ENCODE assay signal across 9 cellular contexts in the genomic region with DNA sequence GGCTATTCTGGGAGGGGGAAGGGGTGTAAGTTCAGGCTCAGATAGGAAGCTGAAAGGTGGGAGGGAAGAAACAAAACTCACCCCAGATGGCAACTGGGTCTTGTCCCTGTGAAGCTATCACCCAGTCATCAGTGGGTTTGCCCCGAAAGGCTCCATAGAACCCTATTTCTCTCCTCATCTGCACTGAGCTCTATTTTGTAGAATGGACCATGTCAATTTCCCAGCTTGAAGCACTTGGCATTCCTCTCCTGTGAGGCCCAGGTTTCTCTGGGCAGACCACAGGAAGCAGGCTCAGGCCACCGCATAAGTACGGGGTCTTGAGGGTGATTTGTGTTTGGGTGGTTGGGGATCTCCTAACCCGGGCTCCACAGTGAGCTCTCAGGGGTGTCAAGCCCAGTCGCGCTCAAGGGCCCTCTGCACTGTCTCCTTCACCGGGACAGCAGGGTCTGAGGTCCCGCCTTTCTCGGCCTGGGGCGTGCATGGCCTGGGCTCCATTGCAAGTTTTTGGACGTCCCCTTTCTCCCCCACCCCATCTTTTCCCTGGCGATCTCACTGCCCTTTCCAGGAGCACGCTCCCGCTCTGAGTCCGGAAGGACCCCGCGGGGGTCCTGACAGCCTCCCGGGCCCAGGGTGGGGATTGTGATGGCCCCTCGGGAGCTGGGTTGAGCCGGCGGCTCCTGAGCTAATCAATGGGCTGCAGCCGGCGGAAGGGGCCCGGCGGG. TPM values are rescaled to one million over a fixed set of nuclear protein-coding genes. Genes with fewer than 3 reads are reported as not detected.
DNase-seq lines count a peak whose midpoint lies in the region; ATAC-seq and TF ChIP-seq lines count a peak whose summit lies in the region.
"Had no signal": no experiment of that assay in that cellular context is flagged by ENCODE, and none has a peak within 500 bp of the region (broad histone marks: within the 10 kb centered on the region; RNA-seq: fewer than 3 reads in every experiment).

No MANE protein-coding gene starts in this region.

- WGBS in heart left ventricle, 4 donors = 28 to 61% (median 32%) methylated on average over 6 to 25 of the region's 25 CpGs
- WGBS in ectodermal cell, 2 experiments = 7% methylated on average over 25 of the region's 25 CpGs
- 29% methylated on average over 25 of the region's 25 CpGs for WGBS in urinary bladder

- no peak for TF ChIP-seq CTCF in heart left ventricle (IDR thresholded peaks at IDR 0.05)

- TF ChIP-seq POLR2A in heart left ventricle (IDR thresholded peaks at IDR 0.05) = no peak

- H3K27me3 ChIP-seq in heart left ventricle = peaks cover 0 to 43% (median 7%) of the 10 kb centered on the region in 9 donors
- H3K27me3 ChIP-seq in ectodermal cell (ENCODE audit: control insufficient read depth, insufficient read depth, low read length, poor library complexity, severe bottlenecking) = peaks cover 63% of the 10 kb centered on the region
- peaks cover 0 to 3% of the 10 kb centered on the region in 2 donors for H3K27me3 ChIP-seq in naive thymus-derived CD4-positive, alpha-beta T cell (ENCODE audit: control insufficient read depth in 2 of 2, insufficient read depth in 2 of 2, low read length in 2 of 2)

- H3K36me3 Mint-ChIP-seq in naive thymus-derived CD4-positive, alpha-beta T cell = no peaks in the 10 kb centered on the region
- H3K36me3 Mint-ChIP-seq: CD4-positive, CD25-positive, alpha-beta regulatory T cell had no signal

- CTCF ChIA-PET in naive thymus-derived CD4-positive, alpha-beta T cell (lab: Charles Lee) = interaction anchor here (1.0 to 1.5 kb wide), 2 partner anchors 37 to 57 kb away, joined by 3 read pairs; no protein-coding TSS in a partner anchor

- POLR2A ChIA-PET in naive thymus-derived CD4-positive, alpha-beta T cell (lab: Charles Lee) = interaction anchor here (0.7 to 1.5 kb wide), 3 partner anchors 14 to 65 kb away, joined by 3 to 4 read pairs (median 4); partner anchors contain the start of gene CCT7

- H3K36me3 ChIP-seq in heart left ventricle = no peaks in the 10 kb centered on the region
- H3K36me3 ChIP-seq in ectodermal cell (ENCODE audit: control insufficient read depth, insufficient read depth, low read length) = no peaks in the 10 kb centered on the region
- no peaks in the 10 kb centered on the region for H3K36me3 ChIP-seq in naive thymus-derived CD4-positive, alpha-beta T cell (ENCODE audit: control insufficient read depth in 2 of 3, insufficient read depth in 3 of 3, low read length in 3 of 3)
- H3K36me3 ChIP-seq in urinary bladder (ENCODE audit: insufficient read depth) = no peaks in the 10 kb centered on the region

- peaks cover 9 to 14% (median 12%) of the 10 kb centered on the region in 7 donors for H3K4me1 Mint-ChIP-seq in naive thymus-derived CD4-positive, alpha-beta T cell

- peaks cover 15 to 58% (median 25%) of the 10 kb centered on the region in 5 donors for H3K27me3 Mint-ChIP-seq in naive thymus-derived CD4-positive, alpha-beta T cell

- no peak for ATAC-seq in heart left ventricle
- ATAC-seq in left cardiac atrium = no peak
- no peak for ATAC-seq in naive thymus-derived CD4-positive, alpha-beta T cell
- ATAC-seq in GM21367 (IDR thresholded peaks at IDR 0.05; ENCODE audit: unreplicated experiment) = no peak
- ATAC-seq in GM18909 (IDR thresholded peaks at IDR 0.05; ENCODE audit: poor library complexity, unreplicated experiment) = no peak

- peak overlapping the region in 9 of 10 donors; percentile 18 to 92 (median 61) for H3K4me3 Mint-ChIP-seq in naive thymus-derived CD4-positive, alpha-beta T cell

- H3K9me3 ChIP-seq in heart left ventricle = no peaks in the 10 kb centered on the region
- H3K9me3 ChIP-seq in ectodermal cell (ENCODE audit: control insufficient read depth, low read length) = no peaks in the 10 kb centered on the region
- no peaks in the 10 kb centered on the region for H3K9me3 ChIP-seq in naive thymus-derived CD4-positive, alpha-beta T cell (ENCODE audit: control insufficient read depth in 2 of 3, low read length in 3 of 3)

- H3K27ac ChIP-seq in heart left ventricle (peak overlapping the region in 1 of 12 donors; percentile 86), ectodermal cell (ENCODE audit: insufficient read depth, low read depth, low read length, poor library complexity, severe bottlenecking) (no peak overlapping the region), urinary bladder (ENCODE audit: low read depth) (no peak overlapping the region)
- H3K27ac ChIP-seq in naive thymus-derived CD4-positive, alpha-beta T cell (ENCODE audit: low read depth, low read length) = no peak overlapping the region

- H3K4me3 ChIP-seq in heart left ventricle (peak overlapping the region; percentile 2 to 71 (median 59)), ectodermal cell (ENCODE audit: insufficient read depth, low read depth, low read length) (peak overlapping the region; percentile 30), urinary bladder (ENCODE audit: low read depth, low read length) (peak overlapping the region; percentile 38)
- peak overlapping the region; percentile 67 for H3K4me3 ChIP-seq in naive thymus-derived CD4-positive, alpha-beta T cell (ENCODE audit: low read length)

- H3K4me1 ChIP-seq in heart left ventricle (peaks cover 0 to 31% (median 23%) of the 10 kb centered on the region in 12 donors), ectodermal cell (ENCODE audit: control insufficient read depth, insufficient read depth, low read length) (peaks cover 11% of the 10 kb centered on the region), urinary bladder (ENCODE audit: insufficient read depth) (peaks cover 3% of the 10 kb centered on the region)
- H3K4me1 ChIP-seq in naive thymus-derived CD4-positive, alpha-beta T cell (ENCODE audit: control insufficient read depth in 2 of 2, insufficient read depth in 2 of 2, low read length in 2 of 2) = peaks cover 15 to 20% of the 10 kb centered on the region in 2 donors

- no peak overlapping the region for H3K27ac Mint-ChIP-seq in naive thymus-derived CD4-positive, alpha-beta T cell

- DNase-seq in heart left ventricle (no peak), left cardiac atrium (no peak), NCI-H526 treated with DMSO at 0.1 percent for 48 hours (lab: John Stamatoyannopoulos, UW) (no peak)
- peak in 1 of 9 donors; percentile 4 for DNase-seq in naive thymus-derived CD4-positive, alpha-beta T cell

- intact Hi-C loops in heart left ventricle (cut with DNase I) = loop anchor here in 9 of 10 donors (5.0 to 10.0 kb wide), 7 partner anchors 37 to 400 kb away; partner anchors contain the start of genes SFXN5 (in 1 of the 9) and SMYD5 (in 1 of the 9)
- intact Hi-C loops in left cardiac atrium (cut with DNase I) = loop anchor here (5.0 to 10.0 kb wide), 3 partner anchors 180 to 278 kb away; no protein-coding TSS in a partner anchor
- intact Hi-C loops in naive thymus-derived CD4-positive, alpha-beta T cell (cut with micrococcal nuclease) = loop anchor here in 1 of 2 donors (5.0 kb wide), 1 partner anchor 103 kb away; the partner anchor contains the start of gene SFXN5

- H3K9me3 Mint-ChIP-seq in naive thymus-derived CD4-positive, alpha-beta T cell = peaks cover 0 to 3% (median 0%) of the 10 kb centered on the region in 11 donors

RNA-seq across cellular contexts. Expression of gene NOTO, which starts 27.3 kb away (rescaled TPM):
- total RNA-seq in heart left ventricle = not detected
- not detected for polyA plus RNA-seq in heart left ventricle
- total RNA-seq in left cardiac atrium = not detected
- not detected for polyA plus RNA-seq in ectodermal cell (2013, experiment 1 of 4)
- polyA plus RNA-seq in ectodermal cell (2013, experiment 2 of 4) = not detected
- polyA plus RNA-seq in ectodermal cell (2013, experiment 3 of 4) = not detected
- polyA plus RNA-seq in ectodermal cell (2013, experiment 4 of 4) = not detected
- not detected for total RNA-seq in naive thymus-derived CD4-positive, alpha-beta T cell
- polyA plus RNA-seq in naive thymus-derived CD4-positive, alpha-beta T cell = not detected
- not detected for total RNA-seq in urinary bladder
- polyA plus RNA-seq in urinary bladder = 0.08 TPM
- total RNA-seq: CD4-positive, CD25-positive, alpha-beta regulatory T cell had no signal
- polyA plus RNA-seq: CD4-positive, CD25-positive, alpha-beta regulatory T cell had no signal

RNA-seq across cellular contexts. Expression of gene SMYD5, which starts 38.9 kb away (rescaled TPM):
- total RNA-seq in heart left ventricle (10 to 100 TPM; 14.0 to 26.8 (median 20.0) TPM), left cardiac atrium (10 to 100 TPM; 14.1 to 18.2 TPM), urinary bladder (14.6 TPM)
- polyA plus RNA-seq in heart left ventricle (10 to 100 TPM; 14.4 to 29.2 TPM), urinary bladder (18.2 TPM)
- 46.3 TPM for polyA plus RNA-seq in ectodermal cell (2013, experiment 1 of 4)
- 49.1 TPM for polyA plus RNA-seq in ectodermal cell (2013, experiment 2 of 4)
- polyA plus RNA-seq in ectodermal cell (2013, experiment 3 of 4) = 28.4 TPM
- polyA plus RNA-seq in ectodermal cell (2013, experiment 4 of 4) = 30.8 TPM
- total RNA-seq in naive thymus-derived CD4-positive, alpha-beta T cell = 10 to 100 TPM; 25.1 to 76.2 (median 42.7) TPM
- polyA plus RNA-seq in naive thymus-derived CD4-positive, alpha-beta T cell = 10 to 100 TPM; 25.6 to 28.0 TPM

RNA-seq across cellular contexts. Expression of gene PRADC1, which starts 57.9 kb away (rescaled TPM):
- total RNA-seq in heart left ventricle = 100 to 1,000 TPM in 2 of 9 donors, 10 to 100 TPM in 7; 57.2 to 153 (median 85.1) TPM
- 100 to 1,000 TPM in 1 of 2 donors, 10 to 100 TPM in 1; 90.8 to 155 TPM for polyA plus RNA-seq in heart left ventricle
- 10 to 100 TPM; 76.2 to 79.6 TPM for total RNA-seq in left cardiac atrium
- polyA plus RNA-seq in ectodermal cell (2013, experiment 1 of 4) = 16.4 TPM
- polyA plus RNA-seq in ectodermal cell (2013, experiment 2 of 4) = 16.4 TPM
- polyA plus RNA-seq in ectodermal cell (2013, experiment 3 of 4) = 13.7 TPM
- polyA plus RNA-seq in ectodermal cell (2013, experiment 4 of 4) = 13.2 TPM
- 1 to 10 TPM; 4.3 to 8.8 (median 6.9) TPM for total RNA-seq in naive thymus-derived CD4-positive, alpha-beta T cell
- 10 to 100 TPM; 25.1 to 29.5 TPM for polyA plus RNA-seq in naive thymus-derived CD4-positive, alpha-beta T cell
- 13.0 TPM for total RNA-seq in urinary bladder
- polyA plus RNA-seq in urinary bladder = 35.2 TPM

RNA-seq across cellular contexts. Expression of gene CCT7, which starts 59.0 kb away (rescaled TPM):
- total RNA-seq in heart left ventricle (100 to 1,000 TPM; 156 to 234 (median 198) TPM), left cardiac atrium (100 to 1,000 TPM; 181 to 184 TPM), urinary bladder (117 TPM)
- polyA plus RNA-seq in heart left ventricle (100 to 1,000 TPM; 261 to 328 TPM), urinary bladder (178 TPM)
- polyA plus RNA-seq in ectodermal cell (2013, experiment 1 of 4) = 327 TPM
- polyA plus RNA-seq in ectodermal cell (2013, experiment 2 of 4) = 329 TPM
- polyA plus RNA-seq in ectodermal cell (2013, experiment 3 of 4) = 230 TPM
- polyA plus RNA-seq in ectodermal cell (2013, experiment 4 of 4) = 241 TPM
- total RNA-seq in naive thymus-derived CD4-positive, alpha-beta T cell = 100 to 1,000 TPM; 118 to 322 (median 181) TPM
- polyA plus RNA-seq in naive thymus-derived CD4-positive, alpha-beta T cell = 100 to 1,000 TPM; 284 to 298 TPM
